In genomic region chr19:14442904-14443631, GRCh38 we compare ENCODE assay signal across 23 cellular contexts. TPM values are rescaled to one million over a fixed set of nuclear protein-coding genes. Genes with fewer than 3 reads are reported as not detected.
DNase-seq lines count a peak whose midpoint lies in the region; ATAC-seq, FAIRE-seq and TF ChIP-seq lines count a peak whose summit lies in the region.
"Had no signal": no experiment of that assay in that cellular context is flagged by ENCODE, and none has a peak within 500 bp of the region (broad histone marks: within the 10 kb centered on the region; RNA-seq: fewer than 3 reads in every experiment).

No MANE protein-coding gene starts in this region.

- no peak for DNase-seq in CD4-positive, CD25-positive, alpha-beta regulatory T cell
- DNase-seq in CD4-positive, alpha-beta memory T cell, result no peak
- no peak for DNase-seq in activated T-helper 1 cell treated with anti-CD3 and anti-CD28 coated beads, Interleukin-12 subunit alpha, Interleukin-12 subunit beta, Interleukin-2, Interleukin-4 antibody, amounts not matched to agents 30 ng/mL and 10 ng/mL and 1 ng/mL, durations not matched to agents 14 hours and 24 hours and 36 hours (ENCODE audit: low spot score)
- DNase-seq in inferior parietal cortex (ENCODE audit: extremely low spot score) (peak; percentile 43), D721Med (ENCODE audit: insufficient read length, low spot score) (no peak), Right ventricle myocardium inferior (ENCODE audit: missing footprints) (no peak), GOT3 (lab: John Stamatoyannopoulos, UW) (no peak), MCF 10A (ENCODE audit: unreplicated experiment) (no peak)
- DNase-seq: DMS79 treated with DMSO at 0.1 percent for 48 hours, GDM1, GM23248, HFFc6, KBM-7, NCI-H1048, NCI-H146, NCI-H2107, NCI-H345, NCI-H526 treated with DMSO at 0.1 percent for 48 hours, PC-3, Right ventricle myocardium superior, SK-N-SH had no signal

- ATAC-seq in CD4-positive, CD25-positive, alpha-beta regulatory T cell (ENCODE audit: low read depth in 2 of 2), result no peak
- no peak for ATAC-seq in Right ventricle myocardium inferior
- ATAC-seq: PC-3 had no signal

- no peaks in the 10 kb centered on the region for H3K9me3 Mint-ChIP-seq in CD4-positive, CD25-positive, alpha-beta regulatory T cell
- no peaks in the 10 kb centered on the region for H3K9me3 Mint-ChIP-seq in CD4-positive, alpha-beta memory T cell
- no peaks in the 10 kb centered on the region for H3K9me3 Mint-ChIP-seq in activated T-helper 1 cell treated with anti-CD3 and anti-CD28 coated beads, Interleukin-12 subunit alpha, Interleukin-12 subunit beta, Interleukin-2, Interleukin-4 antibody, amounts not matched to agents 30 ng/mL and 10 ng/mL and 1 ng/mL, durations not matched to agents 14 hours and 24 hours and 36 hours
- no peaks in the 10 kb centered on the region for H3K9me3 Mint-ChIP-seq in MCF 10A (ENCODE audit: unreplicated experiment)
- H3K9me3 Mint-ChIP-seq: HFFc6 had no signal

- no peak for FAIRE-seq in D721Med (lab: Jason Lieb, UNC)

- no peaks in the 10 kb centered on the region for H3K27me3 ChIP-seq in CD4-positive, CD25-positive, alpha-beta regulatory T cell (ENCODE audit: control insufficient read depth, insufficient read depth, low read length)
- H3K27me3 ChIP-seq in CD4-positive, alpha-beta memory T cell (ENCODE audit: insufficient read depth, low read length), result no peaks in the 10 kb centered on the region
- H3K27me3 ChIP-seq: BLaER1 treated with 17β-estradiol and CSF1 and Interleukin-3, amounts not matched to agents 10 nM and 100 nM had no signal

- intact Hi-C loops in CD4-positive, alpha-beta memory T cell (cut with micrococcal nuclease), result no loop called here
- intact Hi-C loops in activated T-helper 1 cell treated with anti-CD3 and anti-CD28 coated beads, Interleukin-12 subunit alpha, Interleukin-12 subunit beta, Interleukin-2, Interleukin-4 antibody, amounts not matched to agents 30 ng/mL and 10 ng/mL and 1 ng/mL, durations not matched to agents 14 hours and 24 hours and 36 hours (cut with micrococcal nuclease), result no loop called here
- intact Hi-C loops in Right ventricle myocardium inferior (cut with DNase I), result no loop called here
- intact Hi-C loops in MCF 10A (cut with micrococcal nuclease), result no loop called here

- no peak overlapping the region for H3K27ac Mint-ChIP-seq in CD4-positive, CD25-positive, alpha-beta regulatory T cell
- H3K27ac Mint-ChIP-seq in CD4-positive, alpha-beta memory T cell, result peak overlapping the region in 3 of 7 donors; percentile 27 to 69 (median 35)
- H3K27ac Mint-ChIP-seq in activated T-helper 1 cell treated with anti-CD3 and anti-CD28 coated beads, Interleukin-12 subunit alpha, Interleukin-12 subunit beta, Interleukin-2, Interleukin-4 antibody, amounts not matched to agents 30 ng/mL and 10 ng/mL and 1 ng/mL, durations not matched to agents 14 hours and 24 hours and 36 hours, result no peak overlapping the region
- no peak overlapping the region for H3K27ac Mint-ChIP-seq in MCF 10A (ENCODE audit: low read depth, unreplicated experiment)
- H3K27ac Mint-ChIP-seq: HFFc6 had no signal

- H3K36me3 ChIP-seq in CD4-positive, CD25-positive, alpha-beta regulatory T cell (ENCODE audit: control insufficient read depth, insufficient read depth, low read length), result peaks cover 59% of the 10 kb centered on the region
- peaks cover 49% of the 10 kb centered on the region for H3K36me3 ChIP-seq in CD4-positive, alpha-beta memory T cell (ENCODE audit: insufficient read depth, low read length)

- no peak overlapping the region for H3K4me3 ChIP-seq in CD4-positive, CD25-positive, alpha-beta regulatory T cell (ENCODE audit: low read depth, low read length)
- H3K4me3 ChIP-seq in CD4-positive, alpha-beta memory T cell (ENCODE audit: low read length in 2 of 2), result no peak overlapping the region
- H3K4me3 ChIP-seq: BLaER1 treated with 17β-estradiol and CSF1 and Interleukin-3, amounts not matched to agents 10 nM and 100 nM; GM23248 had no signal

- TF ChIP-seq CTCF in D721Med (IDR thresholded peaks at IDR 0.05; ENCODE audit: insufficient read depth, missing control alignments), result no peak
- TF ChIP-seq CTCF in MCF 10A (IDR thresholded peaks at IDR 0.05; ENCODE audit: unreplicated experiment), result no peak

- H3K36me3 Mint-ChIP-seq in CD4-positive, CD25-positive, alpha-beta regulatory T cell, result peaks cover 41% of the 10 kb centered on the region
- H3K36me3 Mint-ChIP-seq in CD4-positive, alpha-beta memory T cell, result peaks cover 47 to 52% of the 10 kb centered on the region in 2 donors
- peaks cover 43% of the 10 kb centered on the region for H3K36me3 Mint-ChIP-seq in activated T-helper 1 cell treated with anti-CD3 and anti-CD28 coated beads, Interleukin-12 subunit alpha, Interleukin-12 subunit beta, Interleukin-2, Interleukin-4 antibody, amounts not matched to agents 30 ng/mL and 10 ng/mL and 1 ng/mL, durations not matched to agents 14 hours and 24 hours and 36 hours (ENCODE audit: low read depth)
- H3K36me3 Mint-ChIP-seq in MCF 10A (ENCODE audit: insufficient read depth, unreplicated experiment), result peaks cover 71% of the 10 kb centered on the region

- peaks cover 39% of the 10 kb centered on the region for H3K4me1 ChIP-seq in CD4-positive, CD25-positive, alpha-beta regulatory T cell (ENCODE audit: control insufficient read depth, insufficient read depth, low read length, poor library complexity, severe bottlenecking)
- H3K4me1 ChIP-seq in CD4-positive, alpha-beta memory T cell (ENCODE audit: insufficient read depth, low read length), result peaks cover 47% of the 10 kb centered on the region

- peaks cover 1 to 56% (median 32%) of the 10 kb centered on the region in 4 donors for H3K4me1 Mint-ChIP-seq in CD4-positive, CD25-positive, alpha-beta regulatory T cell
- peaks cover 27 to 60% (median 37%) of the 10 kb centered on the region in 4 donors for H3K4me1 Mint-ChIP-seq in CD4-positive, alpha-beta memory T cell
- H3K4me1 Mint-ChIP-seq in activated T-helper 1 cell treated with anti-CD3 and anti-CD28 coated beads, Interleukin-12 subunit alpha, Interleukin-12 subunit beta, Interleukin-2, Interleukin-4 antibody, amounts not matched to agents 30 ng/mL and 10 ng/mL and 1 ng/mL, durations not matched to agents 14 hours and 24 hours and 36 hours (ENCODE audit: low read depth), result peaks cover 25% of the 10 kb centered on the region
- no peaks in the 10 kb centered on the region for H3K4me1 Mint-ChIP-seq in MCF 10A (ENCODE audit: insufficient read depth, unreplicated experiment)

- BruUV-seq in MCF 10A (replicated peaks; lab: Mats Ljungman, UMichigan), result no TSS peak

- H3K4me3 Mint-ChIP-seq in CD4-positive, CD25-positive, alpha-beta regulatory T cell, result peak overlapping the region in 3 of 4 donors; percentile 27 to 54 (median 31)
- H3K4me3 Mint-ChIP-seq in CD4-positive, alpha-beta memory T cell, result peak overlapping the region in 6 of 8 donors; percentile 26 to 46 (median 37)
- peak overlapping the region; percentile 33 for H3K4me3 Mint-ChIP-seq in activated T-helper 1 cell treated with anti-CD3 and anti-CD28 coated beads, Interleukin-12 subunit alpha, Interleukin-12 subunit beta, Interleukin-2, Interleukin-4 antibody, amounts not matched to agents 30 ng/mL and 10 ng/mL and 1 ng/mL, durations not matched to agents 14 hours and 24 hours and 36 hours
- no peak overlapping the region for H3K4me3 Mint-ChIP-seq in MCF 10A (ENCODE audit: unreplicated experiment)
- H3K4me3 Mint-ChIP-seq: HFFc6 had no signal

- no peaks in the 10 kb centered on the region for H3K9me3 ChIP-seq in CD4-positive, CD25-positive, alpha-beta regulatory T cell (ENCODE audit: control insufficient read depth in 2 of 2, low read length in 2 of 2)
- no peaks in the 10 kb centered on the region for H3K9me3 ChIP-seq in CD4-positive, alpha-beta memory T cell (ENCODE audit: control insufficient read depth in 1 of 2, low read length in 2 of 2)
- H3K9me3 ChIP-seq: BLaER1 treated with 17β-estradiol and CSF1 and Interleukin-3, amounts not matched to agents 10 nM and 100 nM; SK-N-SH had no signal

- CTCF ChIA-PET in CD4-positive, alpha-beta memory T cell (lab: Charles Lee; ENCODE audit: partially characterized antibody), result no interaction called here
- CTCF ChIA-PET in MCF 10A (lab: Yijun Ruan, JAX), result no interaction called here

- POLR2A ChIA-PET in CD4-positive, alpha-beta memory T cell (lab: Charles Lee; ENCODE audit: partially characterized antibody), result no interaction called here
- POLR2A ChIA-PET in MCF 10A (lab: Yijun Ruan, JAX), result no interaction called here

- no peaks in the 10 kb centered on the region for H3K27me3 Mint-ChIP-seq in CD4-positive, CD25-positive, alpha-beta regulatory T cell
- H3K27me3 Mint-ChIP-seq in CD4-positive, alpha-beta memory T cell, result no peaks in the 10 kb centered on the region
- no peaks in the 10 kb centered on the region for H3K27me3 Mint-ChIP-seq in activated T-helper 1 cell treated with anti-CD3 and anti-CD28 coated beads, Interleukin-12 subunit alpha, Interleukin-12 subunit beta, Interleukin-2, Interleukin-4 antibody, amounts not matched to agents 30 ng/mL and 10 ng/mL and 1 ng/mL, durations not matched to agents 14 hours and 24 hours and 36 hours (ENCODE audit: insufficient read depth)
- H3K27me3 Mint-ChIP-seq in MCF 10A (ENCODE audit: insufficient read depth, unreplicated experiment), result no peaks in the 10 kb centered on the region

- no peak overlapping the region for H3K27ac ChIP-seq in CD4-positive, CD25-positive, alpha-beta regulatory T cell (ENCODE audit: insufficient read depth, low read length, poor library complexity, severe bottlenecking)
- H3K27ac ChIP-seq in CD4-positive, alpha-beta memory T cell (ENCODE audit: low read depth, low read length), result no peak overlapping the region
- H3K27ac ChIP-seq: BLaER1 treated with 17β-estradiol and CSF1 and Interleukin-3, amounts not matched to agents 10 nM and 100 nM; GM23248; HL-60 had no signal

RNA-seq across cellular contexts. Expression of gene PKN1, which starts 10.0 kb away (rescaled TPM):
- total RNA-seq in CD4-positive, CD25-positive, alpha-beta regulatory T cell, result 151 TPM
- polyA plus RNA-seq in CD4-positive, CD25-positive, alpha-beta regulatory T cell, result 10 to 100 TPM; 43.2 to 61.7 (median 52.1) TPM
- 100 to 1,000 TPM; 189 to 205 TPM for total RNA-seq in CD4-positive, alpha-beta memory T cell
- polyA plus RNA-seq in CD4-positive, alpha-beta memory T cell, result 10 to 100 TPM; 41.5 to 87.6 TPM
- 151 and 180 TPM in 2 replicates for total RNA-seq in activated T-helper 1 cell treated with anti-CD3 and anti-CD28 coated beads, Interleukin-12 subunit alpha, Interleukin-12 subunit beta, Interleukin-2, Interleukin-4 antibody, amounts not matched to agents 30 ng/mL and 10 ng/mL and 1 ng/mL, durations not matched to agents 14 hours and 24 hours and 36 hours
- 149 TPM for total RNA-seq in Right ventricle myocardium inferior
- total RNA-seq in MCF 10A (2022), result 94.8 and 141 TPM in 2 replicates

RNA-seq across cellular contexts. Expression of gene DDX39A, which starts 23.9 kb away (rescaled TPM):
- 232 TPM for total RNA-seq in CD4-positive, CD25-positive, alpha-beta regulatory T cell
- polyA plus RNA-seq in CD4-positive, CD25-positive, alpha-beta regulatory T cell, result 100 to 1,000 TPM; 110 to 150 (median 125) TPM
- 100 to 1,000 TPM; 148 TPM for total RNA-seq in CD4-positive, alpha-beta memory T cell
- polyA plus RNA-seq in CD4-positive, alpha-beta memory T cell, result 100 to 1,000 TPM in 1 of 2 donors, 10 to 100 TPM in 1; 95.0 to 145 TPM
- total RNA-seq in activated T-helper 1 cell treated with anti-CD3 and anti-CD28 coated beads, Interleukin-12 subunit alpha, Interleukin-12 subunit beta, Interleukin-2, Interleukin-4 antibody, amounts not matched to agents 30 ng/mL and 10 ng/mL and 1 ng/mL, durations not matched to agents 14 hours and 24 hours and 36 hours, result 273 and 287 TPM in 2 replicates
- total RNA-seq in Right ventricle myocardium inferior (32.2 TPM), MCF 10A (2022) (62.1 and 65.4 TPM in 2 replicates)

RNA-seq across cellular contexts. Expression of gene PTGER1, which starts 32.1 kb away (rescaled TPM):
- total RNA-seq in CD4-positive, CD25-positive, alpha-beta regulatory T cell, result not detected
- not detected for polyA plus RNA-seq in CD4-positive, CD25-positive, alpha-beta regulatory T cell
- not detected for total RNA-seq in CD4-positive, alpha-beta memory T cell
- polyA plus RNA-seq in CD4-positive, alpha-beta memory T cell, result not detected
- total RNA-seq in activated T-helper 1 cell treated with anti-CD3 and anti-CD28 coated beads, Interleukin-12 subunit alpha, Interleukin-12 subunit beta, Interleukin-2, Interleukin-4 antibody, amounts not matched to agents 30 ng/mL and 10 ng/mL and 1 ng/mL, durations not matched to agents 14 hours and 24 hours and 36 hours, result 0.44 and 0.78 TPM in 2 replicates
- total RNA-seq in Right ventricle myocardium inferior (not detected), MCF 10A (2022) (0.29 and 0.42 TPM in 2 replicates)
- total RNA-seq: Right ventricle myocardium superior had no signal

RNA-seq across cellular contexts. Expression of gene GIPC1, which starts 52.9 kb away (rescaled TPM):
- 37.5 TPM for total RNA-seq in CD4-positive, CD25-positive, alpha-beta regulatory T cell
- 10 to 100 TPM; 44.0 to 62.0 (median 55.7) TPM for polyA plus RNA-seq in CD4-positive, CD25-positive, alpha-beta regulatory T cell
- 10 to 100 TPM; 32.3 to 33.8 TPM for total RNA-seq in CD4-positive, alpha-beta memory T cell
- 10 to 100 TPM; 50.1 to 63.6 TPM for polyA plus RNA-seq in CD4-positive, alpha-beta memory T cell
- total RNA-seq in activated T-helper 1 cell treated with anti-CD3 and anti-CD28 coated beads, Interleukin-12 subunit alpha, Interleukin-12 subunit beta, Interleukin-2, Interleukin-4 antibody, amounts not matched to agents 30 ng/mL and 10 ng/mL and 1 ng/mL, durations not matched to agents 14 hours and 24 hours and 36 hours, result 42.9 and 43.7 TPM in 2 replicates
- 50.0 TPM for total RNA-seq in Right ventricle myocardium inferior
- total RNA-seq in MCF 10A (2022), result 107 and 108 TPM in 2 replicates
